ENCODE assay signal across 19 cellular contexts in the genomic region with DNA sequence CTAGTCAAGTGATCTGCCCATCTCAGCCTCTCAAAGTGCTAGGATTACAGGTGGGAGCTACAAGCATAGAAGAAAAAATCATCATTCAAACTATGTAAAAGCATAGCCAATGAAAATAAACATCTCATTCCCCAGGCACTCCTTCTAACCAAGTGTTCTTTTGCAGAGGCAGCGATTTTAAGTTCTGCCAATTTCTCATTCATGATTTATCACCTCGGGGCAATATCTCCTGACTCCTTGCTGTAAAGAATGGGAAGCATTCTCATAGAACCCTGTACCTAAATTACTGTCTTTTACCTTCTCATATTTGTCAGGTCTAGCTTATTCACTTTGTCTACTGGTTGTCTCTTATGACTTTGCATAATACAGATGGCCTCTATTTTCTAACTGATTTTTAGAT.
"Had no signal": no experiment of that assay in that cellular context is flagged by ENCODE, and none has a peak within 500 bp of the region (broad histone marks: within the 10 kb centered on the region; RNA-seq: fewer than 3 reads in every experiment).

No MANE protein-coding gene starts in this region.

- ATAC-seq: activated CD4-positive, alpha-beta T cell treated with anti-CD3 and anti-CD28 coated beads for 36 hours; body of pancreas; gastroesophageal sphincter; heart right ventricle; natural killer cell had no signal

- H3K27ac Mint-ChIP-seq: activated CD4-positive, alpha-beta memory T cell treated with anti-CD3 and anti-CD28 coated beads for 36 hours; activated CD4-positive, alpha-beta T cell treated with anti-CD3 and anti-CD28 coated beads for 36 hours; activated naive CD8-positive, alpha-beta T cell; activated T-helper 1 cell treated with anti-CD3 and anti-CD28 coated beads, Interleukin-12 subunit alpha, Interleukin-12 subunit beta, Interleukin-2, Interleukin-4 antibody, amounts not matched to agents 30 ng/mL and 10 ng/mL and 1 ng/mL, durations not matched to agents 14 hours and 24 hours and 36 hours; natural killer cell had no signal

- H3K4me1 ChIP-seq: sigmoid colon, uterus had no signal

- H3K27me3 ChIP-seq: body of pancreas, gastroesophageal sphincter, heart right ventricle, sigmoid colon, spleen, tibial artery, uterus had no signal

- H3K9me3 Mint-ChIP-seq: activated CD4-positive, alpha-beta memory T cell treated with anti-CD3 and anti-CD28 coated beads for 36 hours; activated T-helper 1 cell treated with anti-CD3 and anti-CD28 coated beads, Interleukin-12 subunit alpha, Interleukin-12 subunit beta, Interleukin-2, Interleukin-4 antibody, amounts not matched to agents 30 ng/mL and 10 ng/mL and 1 ng/mL, durations not matched to agents 14 hours and 24 hours and 36 hours; natural killer cell had no signal

- H3K4me3 Mint-ChIP-seq: activated CD4-positive, alpha-beta memory T cell treated with anti-CD3 and anti-CD28 coated beads for 36 hours; activated CD4-positive, alpha-beta T cell treated with anti-CD3 and anti-CD28 coated beads for 36 hours; activated naive CD8-positive, alpha-beta T cell; activated T-helper 1 cell treated with anti-CD3 and anti-CD28 coated beads, Interleukin-12 subunit alpha, Interleukin-12 subunit beta, Interleukin-2, Interleukin-4 antibody, amounts not matched to agents 30 ng/mL and 10 ng/mL and 1 ng/mL, durations not matched to agents 14 hours and 24 hours and 36 hours; natural killer cell had no signal

- H3K27ac ChIP-seq: body of pancreas, dorsolateral prefrontal cortex, gastroesophageal sphincter, heart right ventricle, sigmoid colon, spleen, tibial artery, uterus, WERI-Rb-1 had no signal

- DNase-seq: activated CD4-positive, alpha-beta memory T cell treated with anti-CD3 and anti-CD28 coated beads for 36 hours; activated CD4-positive, alpha-beta T cell treated with anti-CD3 and anti-CD28 coated beads for 36 hours; activated T-cell treated with anti-CD3 and anti-CD28 coated beads for 4 hours; body of pancreas; caudate nucleus; dorsolateral prefrontal cortex; heart right ventricle; mesendoderm; natural killer cell; posterior cingulate gyrus; sigmoid colon; spleen; stimulated activated naive CD4-positive, alpha-beta T cell; tibial artery; uterus; WERI-Rb-1 had no signal

- H3K36me3 ChIP-seq: gastroesophageal sphincter, heart right ventricle, sigmoid colon, spleen, tibial artery, uterus, WERI-Rb-1 had no signal

- H3K27me3 Mint-ChIP-seq: activated CD4-positive, alpha-beta memory T cell treated with anti-CD3 and anti-CD28 coated beads for 36 hours; activated CD4-positive, alpha-beta T cell treated with anti-CD3 and anti-CD28 coated beads for 36 hours; activated naive CD8-positive, alpha-beta T cell had no signal

- H3K9me3 ChIP-seq: body of pancreas, gastroesophageal sphincter, heart right ventricle, sigmoid colon, spleen, tibial artery, uterus had no signal

- H3K4me3 ChIP-seq: body of pancreas, dorsolateral prefrontal cortex, gastroesophageal sphincter, heart right ventricle, sigmoid colon, spleen, tibial artery, uterus had no signal
